11 cellular contexts compared by ENCODE assay signal in genomic region chr3:126355251-126355650, GRCh38. TPM values are rescaled to one million over a fixed set of nuclear protein-coding genes. Genes with fewer than 3 reads are reported as not detected.
DNase-seq lines count a peak whose midpoint lies in the region; ATAC-seq and TF ChIP-seq lines count a peak whose summit lies in the region.
"Had no signal": no experiment of that assay in that cellular context is flagged by ENCODE, and none has a peak within 500 bp of the region (broad histone marks: within the 10 kb centered on the region; RNA-seq: fewer than 3 reads in every experiment).

No MANE protein-coding gene starts in this region.

- no peak overlapping the region for H4K8ac ChIP-seq in trophoblast cell (ENCODE audit: low read depth, low read length)

- intact Hi-C loops in OCI-LY7 (cut with micrococcal nuclease; ENCODE audit: unreplicated experiment), result loop anchor here (1.0 to 10.0 kb wide), 5 partner anchors 67 to 760 kb away; partner anchors contain the start of genes OSBPL11 and ZXDC

- H3K4me1 ChIP-seq in OCI-LY7 (ENCODE audit: insufficient read depth, low read length, poor library complexity, severe bottlenecking), result peaks cover 44% of the 10 kb centered on the region
- H3K4me1 ChIP-seq in trophoblast cell (ENCODE audit: control insufficient read depth in 1 of 2, insufficient read depth in 2 of 2, low read length in 2 of 2), result peaks cover 7 to 8% of the 10 kb centered on the region in 2 experiments

- ATAC-seq in GM21576 (IDR thresholded peaks at IDR 0.05; ENCODE audit: unreplicated experiment), result no peak
- no peak for ATAC-seq in GM19467 (IDR thresholded peaks at IDR 0.05; ENCODE audit: unreplicated experiment)

- H3K79me1 ChIP-seq in trophoblast cell (ENCODE audit: low read length), result no peaks in the 10 kb centered on the region

- POLR2A ChIA-PET in OCI-LY7 (lab: Charles Lee), result interaction anchor here (0.6 to 1.6 kb wide), 2 partner anchors 10 to 98 kb away, joined by 3 read pairs; no protein-coding TSS in a partner anchor

- no peak overlapping the region for H2BK120ac ChIP-seq in trophoblast cell (ENCODE audit: insufficient read depth, low read length, poor library complexity)

- H3K4me2 ChIP-seq in OCI-LY7 (ENCODE audit: low read length) (peak overlapping the region; percentile 86), trophoblast cell (ENCODE audit: low read length) (peak overlapping the region; percentile 78)

- no peaks in the 10 kb centered on the region for H3K79me2 ChIP-seq in OCI-LY7 (ENCODE audit: insufficient read depth, low read depth, low read length)
- no peaks in the 10 kb centered on the region for H3K79me2 ChIP-seq in trophoblast cell (ENCODE audit: control insufficient read depth, insufficient read depth, low read length, poor library complexity)

- H3K9me3 ChIP-seq in OCI-LY7 (ENCODE audit: low read length) (no peaks in the 10 kb centered on the region), trophoblast cell (ENCODE audit: insufficient read depth, low read depth, low read length) (peaks cover 2% of the 10 kb centered on the region)

- H3K4ac ChIP-seq in trophoblast cell (ENCODE audit: low read depth, low read length), result no peak overlapping the region

- H3K36me3 ChIP-seq in OCI-LY7 (ENCODE audit: insufficient read depth, low read length) (no peaks in the 10 kb centered on the region), trophoblast cell (ENCODE audit: control insufficient read depth in 1 of 2, insufficient read depth in 2 of 2, low read length in 2 of 2) (peaks cover 0 to 2% of the 10 kb centered on the region in 2 experiments)

- H2BK5ac ChIP-seq in trophoblast cell (ENCODE audit: low read depth, low read length, poor library complexity), result no peak overlapping the region

- peak overlapping the region; percentile 67 for H3K27ac ChIP-seq in OCI-LY7 (ENCODE audit: low read depth, low read length, poor library complexity, severe bottlenecking)
- no peak overlapping the region for H3K27ac ChIP-seq in trophoblast cell (ENCODE audit: low read depth, low read length)

- H3K4me3 ChIP-seq in OCI-LY7 (ENCODE audit: low read depth, low read length, poor library complexity, severe bottlenecking), result peak overlapping the region; percentile 67
- H3K4me3 ChIP-seq in trophoblast cell (ENCODE audit: low read depth, low read length), result no peak overlapping the region

- TF ChIP-seq CTCF in OCI-LY7 (conservative IDR thresholded peaks at IDR 0.05; ENCODE audit: low read length), result no peak

- no peak overlapping the region for H3K23ac ChIP-seq in trophoblast cell (ENCODE audit: low read length)

- no peak overlapping the region for H3K14ac ChIP-seq in trophoblast cell (ENCODE audit: low read length)

- H3K9ac ChIP-seq in trophoblast cell (ENCODE audit: low read length), result no peak overlapping the region

- BruUV-seq in OCI-LY7 (replicated peaks; lab: Mats Ljungman, UMichigan), result TSS peak; percentile 64

- no peak overlapping the region for H2BK12ac ChIP-seq in trophoblast cell (ENCODE audit: low read length)

- no peak overlapping the region for H4K91ac ChIP-seq in trophoblast cell (ENCODE audit: low read depth, low read length)

- no peak overlapping the region for H3K18ac ChIP-seq in trophoblast cell (ENCODE audit: low read length)

- peaks cover 10% of the 10 kb centered on the region for H3K27me3 ChIP-seq in trophoblast cell (ENCODE audit: insufficient read depth, low read length)

- no peak overlapping the region for H4K12ac ChIP-seq in trophoblast cell (ENCODE audit: low read depth, low read length)

- no peaks in the 10 kb centered on the region for H4K20me1 ChIP-seq in OCI-LY7 (ENCODE audit: insufficient read depth, low read length)

- H3K9me2 ChIP-seq in OCI-LY7 (ENCODE audit: insufficient read depth, low read length), result no peaks in the 10 kb centered on the region

- H2AFZ ChIP-seq in OCI-LY7 (ENCODE audit: low read length), result peak overlapping the region; percentile 71; the same call in 1 of the 2 replicates
- H2AFZ ChIP-seq in trophoblast cell (ENCODE audit: insufficient read depth, low read length, poor library complexity), result no peak overlapping the region

- DNase-seq in COLO668 (lab: John Stamatoyannopoulos, UW; ENCODE audit: unreplicated experiment) (peak; percentile 4), OCI-LY7 (ENCODE audit: low spot score) (peak; percentile 85), germinal center (ENCODE audit: low spot score) (peak; percentile 53), trophoblast cell (no peak), NCI-H1436 treated with DMSO at 0.1 percent for 48 hours (lab: John Stamatoyannopoulos, UW) (no peak), SW480 (ENCODE audit: low spot score) (no peak)
- DNase-seq: Kasumi-1 had no signal

- CTCF ChIA-PET in OCI-LY7 (lab: Charles Lee; ENCODE audit: unreplicated experiment), result no interaction called here

- no peak overlapping the region for H2AK5ac ChIP-seq in trophoblast cell (ENCODE audit: low read length)

- WGBS in trophoblast cell (ENCODE audit: extremely low coverage, insufficient coverage, insufficient read length), result no CpG with 5 or more reads among the region's 3 CpGs

RNA-seq across cellular contexts. Expression of gene KLF15, which starts 2.0 kb away (rescaled TPM):
- total RNA-seq in OCI-LY7 (2014; rRNA removed; shearing (Covaris generic)), result 12.3 and 13.8 TPM in 2 replicates
- total RNA-seq in OCI-LY7 (2022), result 26.4 and 35.0 TPM in 2 replicates
- 1.4 and 1.8 TPM in 2 replicates for polyA plus RNA-seq in trophoblast cell (2013)

RNA-seq across cellular contexts. Expression of gene CFAP100, which starts 39.5 kb away (rescaled TPM):
- total RNA-seq in OCI-LY7 (2014; rRNA removed; shearing (Covaris generic)), result not detected in 2 replicates
- total RNA-seq in OCI-LY7 (2022), result not detected in 2 replicates
- not detected in 2 replicates for polyA plus RNA-seq in trophoblast cell (2013)
- total RNA-seq: G401, kidney epithelial cell had no signal

Comparison
In these comparisons a context has a peak if more than half of its experiments do, and no peak if none do; other contexts are left out.
1. DNase-seq: peak in COLO668 (single experiment), OCI-LY7 (single experiment) and germinal center (single experiment); none in trophoblast cell (0 of 2), NCI-H1436 treated with DMSO at 0.1 percent for 48 hours (single experiment) and SW480 (single experiment).